Comparison of ENCODE assay signal across 25 cellular contexts in the genomic region with DNA sequence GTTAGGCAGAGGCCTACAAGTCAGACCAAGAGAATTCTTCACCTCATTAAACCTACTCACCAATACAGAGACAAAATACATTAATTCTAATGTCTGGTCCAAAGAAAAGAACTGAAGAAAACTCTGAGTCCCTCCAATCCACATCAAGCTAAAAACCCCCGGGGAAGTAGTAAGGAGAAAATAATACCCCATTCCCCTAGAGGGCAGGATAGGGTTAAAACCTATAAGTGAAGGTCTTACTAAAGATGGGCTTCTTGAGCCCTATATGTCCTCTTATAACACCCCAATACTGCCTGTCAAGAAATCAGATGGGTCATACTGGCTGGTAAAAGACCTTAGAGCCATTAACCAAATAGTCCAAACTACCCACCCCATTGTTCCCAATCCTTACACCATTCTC.
"Had no signal": no experiment of that assay in that cellular context is flagged by ENCODE, and none has a peak within 500 bp of the region (broad histone marks: within the 10 kb centered on the region; RNA-seq: fewer than 3 reads in every experiment).

No MANE protein-coding gene starts in this region.

- H3K27ac ChIP-seq: breast epithelium, gastroesophageal sphincter, sigmoid colon, testis, vagina had no signal

- H3K27me3 ChIP-seq: breast epithelium, gastroesophageal sphincter, sigmoid colon, testis, vagina had no signal

- H3K4me3 ChIP-seq: breast epithelium, gastroesophageal sphincter, sigmoid colon, smooth muscle cell, testis, vagina had no signal

- H3K9me3 ChIP-seq: testis, vagina had no signal

- H3K4me1 ChIP-seq: breast epithelium, gastroesophageal sphincter, sigmoid colon, testis, vagina had no signal

- H3K36me3 ChIP-seq: breast epithelium, gastroesophageal sphincter, sigmoid colon, vagina had no signal

- H3K4me2 ChIP-seq: smooth muscle cell had no signal

- DNase-seq: activated CD4-positive, alpha-beta memory T cell treated with anti-CD3 and anti-CD28 coated beads, Interleukin-2, amount 10 ng/mL, durations not matched to agents 7 days and 5 days; activated CD4-positive, alpha-beta T cell treated with anti-CD3 and anti-CD28 coated beads, Interleukin-2, amount 10 ng/mL, durations not matched to agents 24 days and 14 days; activated effector memory CD4-positive, alpha-beta T cell treated with Interleukin-2 at 50 U/mL for 16 hours; activated naive CD4-positive, alpha-beta T cell treated with anti-CD3 and anti-CD28 coated beads for 36 hours; activated naive CD8-positive, alpha-beta T cell treated with anti-CD3 and anti-CD28 coated beads, Interleukin-2, amount 10 ng/mL, durations not matched to agents 7 days and 5 days; activated T-cell treated with anti-CD3 and anti-CD28 coated beads, Interleukin-2, amount 50 U/mL, for 72 hours; amniotic stem cell; effector memory CD4-positive, alpha-beta T cell; head of caudate nucleus; hypothalamus; left ventricle myocardium superior; mammary epithelial cell; midbrain; natural killer cell; sigmoid colon; stimulated activated CD4-positive, alpha-beta T cell treated with anti-CD3 and anti-CD28 coated beads, Interleukin-15, amount 100 ng/mL, for 24 hours; stimulated activated CD4-positive, alpha-beta T cell treated with anti-CD3 and anti-CD28 coated beads, Interleukin-2, amount 100 ng/mL, for 48 hours; stimulated activated CD8-positive, alpha-beta memory T cell treated with anti-CD3 and anti-CD28 coated beads, Interleukin-4, amount 100 ng/mL, for 48 hours; stimulated activated naive B cell treated with anti-CD40 and anti-IgM and Interleukin-4, amounts not matched to agents 10 μg/mL and 1 μg/mL and 100 μg/mL, for 72 hours; testis; trophoblast cell had no signal
